Comparison of ENCODE assay signal across 8 cellular contexts in genomic region chr19:3852614-3853254, GRCh38. TPM values are rescaled to one million over a fixed set of nuclear protein-coding genes. Genes with fewer than 3 reads are reported as not detected.
DNase-seq lines count a peak whose midpoint lies in the region; ATAC-seq and TF ChIP-seq lines count a peak whose summit lies in the region.

No MANE protein-coding gene starts in this region.

- no peak overlapping the region for H3K27ac ChIP-seq in SJCRH30

- in situ Hi-C loops in GM13976 (cut with MboI; ENCODE audit: low sequenced_read_pairs, unreplicated experiment), result no loop called here

- peak; percentile 9 for TF ChIP-seq CTCF in GM13976 (IDR thresholded peaks at IDR 0.05; ENCODE audit: borderline replicate concordance, control extremely low read depth, extremely low read depth, insufficient read depth, missing control alignments)

- H3K27me3 ChIP-seq in SJCRH30, result no peaks in the 10 kb centered on the region

- no peaks in the 10 kb centered on the region for H3K36me3 ChIP-seq in SJCRH30

- DNase-seq in AML-193 (lab: John Stamatoyannopoulos, UW), result peak; percentile 39 to 59
- DNase-seq in GM13976 (ENCODE audit: low spot score), result no peak
- DNase-seq in SJCRH30, result peak; percentile 83 to 85
- peak; percentile 33 for DNase-seq in dedifferentiated amniotic fluid mesenchymal stem cell (ENCODE audit: extremely low spot score)
- peak; percentile 29 for DNase-seq in smooth muscle cell of the brain vasculature (ENCODE audit: low read depth, low spot score)
- no peak for DNase-seq in COR-L47 (lab: John Stamatoyannopoulos, UW)
- no peak for DNase-seq in cerebellar cortex (ENCODE audit: low spot score)

- ATAC-seq in HG03521 (IDR thresholded peaks at IDR 0.05; ENCODE audit: unreplicated experiment), result no peak

- no peaks in the 10 kb centered on the region; the same call in 1 of the 2 replicates for H3K4me1 ChIP-seq in SJCRH30

- H3K9me3 ChIP-seq in SJCRH30 (replicated peaks), result no peaks in the 10 kb centered on the region

- H3K4me3 ChIP-seq in SJCRH30, result no peak overlapping the region

RNA-seq across cellular contexts. Expression of gene ZFR2, which starts 16.1 kb away (rescaled TPM):
- total RNA-seq in SJCRH30 (2014; rRNA removed; shearing (Covaris generic)), result not detected in 2 replicates

RNA-seq across cellular contexts. Expression of gene ATCAY, which starts 27.8 kb away (rescaled TPM):
- not detected in 2 replicates for total RNA-seq in SJCRH30 (2014; rRNA removed; shearing (Covaris generic))

Comparison
In these comparisons a context has a peak if more than half of its experiments do, and no peak if none do; other contexts are left out.
1. DNase-seq: peak in AML-193 (2 of 2), SJCRH30 (2 of 2), dedifferentiated amniotic fluid mesenchymal stem cell (single experiment) and smooth muscle cell of the brain vasculature (single experiment); none in GM13976 (single experiment), COR-L47 (single experiment) and cerebellar cortex (single experiment).